Comparison of ENCODE assay signal across 20 cellular contexts in genomic region chr21:35373998-35374397, GRCh38.
"Had no signal": no experiment of that assay in that cellular context is flagged by ENCODE, and none has a peak within 500 bp of the region (broad histone marks: within the 10 kb centered on the region; RNA-seq: fewer than 3 reads in every experiment).

No MANE protein-coding gene starts in this region.

- ATAC-seq: Right ventricle myocardium inferior, SK-N-SH treated with all-trans-retinoic acid at 6 μM for 48 hours had no signal

- H3K27ac ChIP-seq: RWPE1, SJCRH30 had no signal

- H3K9me3 ChIP-seq: MG63, SJCRH30 had no signal

- DNase-seq: Karpas-422, KG1, MG63, NCI-H1092, NCI-H1105 treated with DMSO at 0.1 percent for 48 hours, NCI-H1417 treated with DMSO at 0.1 percent for 48 hours, NCI-H146, NCI-H1694 treated with DMSO at 0.1 percent for 48 hours, NCI-H1930, NCI-H2081, NCI-H2107, NCI-H2227 treated with DMSO at 0.1 percent for 48 hours, NCI-H524, NCI-H69, NCI-H774, SHP77 treated with DMSO at 0.1 percent for 48 hours, SJCRH30 had no signal

- H3K4me3 ChIP-seq: MG63, SJCRH30 had no signal

- H3K36me3 ChIP-seq: MG63, SJCRH30 had no signal

- H3K27me3 ChIP-seq: MG63, SJCRH30 had no signal
